In the genomic region with DNA sequence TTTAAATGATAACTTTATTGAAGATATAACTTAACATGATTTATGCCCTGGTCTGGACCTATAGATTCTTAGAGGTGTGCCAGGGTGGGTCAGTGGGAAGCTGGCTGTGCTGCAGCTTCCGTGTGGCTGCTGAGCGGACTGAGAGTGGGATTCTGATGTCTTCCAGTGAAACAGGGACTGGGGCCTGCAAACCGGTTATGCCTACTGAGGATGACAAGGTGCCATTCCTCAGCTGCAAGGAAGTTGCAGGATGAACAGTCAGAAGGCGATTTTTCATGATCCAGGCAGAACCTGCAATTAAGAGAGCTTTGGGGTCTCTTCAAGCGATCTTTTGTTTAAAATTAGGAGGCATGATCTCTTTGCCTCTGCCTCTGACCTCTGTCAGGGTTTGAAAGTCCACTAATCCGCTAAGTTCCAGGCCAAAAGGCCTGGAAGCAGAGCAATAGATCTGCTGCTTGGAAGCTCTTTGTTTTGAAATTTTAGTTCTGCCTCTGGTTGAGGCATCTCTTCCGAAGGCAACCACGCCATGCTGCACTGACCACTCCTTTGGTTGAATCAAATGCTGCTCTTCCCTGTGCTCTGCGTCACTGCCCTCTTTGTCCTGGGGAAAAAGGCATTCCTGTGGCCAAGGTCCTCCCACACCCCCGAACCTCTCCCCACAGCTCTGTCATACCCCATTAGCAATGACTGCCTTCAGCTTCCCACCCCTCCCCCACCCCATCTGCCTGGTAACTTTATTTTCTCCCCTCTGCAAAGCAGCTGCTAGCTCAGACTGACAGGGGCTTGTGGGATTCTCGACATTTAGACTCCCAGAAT, we compare ENCODE assay signal across 8 cellular contexts. TPM values are rescaled to one million over a fixed set of nuclear protein-coding genes. Genes with fewer than 3 reads are reported as not detected.
DNase-seq lines count a peak whose midpoint lies in the region; ATAC-seq lines count a peak whose summit lies in the region.

No MANE protein-coding gene starts in this region.

- no peak for ATAC-seq in activated naive CD8-positive, alpha-beta T cell treated with anti-CD3 and anti-CD28 coated beads, Interleukin-2, amount 10 ng/mL, durations not matched to agents 7 days and 5 days (ENCODE audit: low read depth)
- no peak for ATAC-seq in GM21619 (IDR thresholded peaks at IDR 0.05; ENCODE audit: unreplicated experiment)

- peaks cover 35 to 42% (median 37%) of the 10 kb centered on the region in 3 donors for H3K4me1 Mint-ChIP-seq in IgD-negative memory B cell
- H3K4me1 Mint-ChIP-seq in activated naive CD8-positive, alpha-beta T cell treated with anti-CD3 and anti-CD28 coated beads, Interleukin-2, amount 10 ng/mL, durations not matched to agents 7 days and 5 days: peaks cover 43% of the 10 kb centered on the region

- H3K36me3 Mint-ChIP-seq in IgD-negative memory B cell: peaks cover 4% of the 10 kb centered on the region
- peaks cover 5% of the 10 kb centered on the region for H3K36me3 Mint-ChIP-seq in activated naive CD8-positive, alpha-beta T cell treated with anti-CD3 and anti-CD28 coated beads, Interleukin-2, amount 10 ng/mL, durations not matched to agents 7 days and 5 days

- POLR2A ChIA-PET in activated naive CD8-positive, alpha-beta T cell treated with anti-CD3 and anti-CD28 coated beads, Interleukin-2, amount 10 ng/mL, durations not matched to agents 7 days and 5 days (lab: Charles Lee): interaction anchor here (1.0 to 3.9 kb wide), 5 partner anchors 9 to 59 kb away, joined by 3 to 21 read pairs (median 4); a partner anchor contains a TSS

- H3K4me3 Mint-ChIP-seq in IgD-negative memory B cell: peak overlapping the region in 3 of 4 donors; percentile 36 to 98 (median 97)
- H3K4me3 Mint-ChIP-seq in activated naive CD8-positive, alpha-beta T cell treated with anti-CD3 and anti-CD28 coated beads, Interleukin-2, amount 10 ng/mL, durations not matched to agents 7 days and 5 days: peak overlapping the region; percentile 36

- DNase-seq in COLO829 (ENCODE audit: low spot score): peak; percentile 35
- DNase-seq in activated naive CD8-positive, alpha-beta T cell treated with anti-CD3 and anti-CD28 coated beads, Interleukin-2, amount 10 ng/mL, durations not matched to agents 7 days and 5 days: no peak
- peak; percentile 99 for DNase-seq in myocyte (ENCODE audit: low read depth)
- no peak for DNase-seq in activated gamma-delta T cell (lab: John Stamatoyannopoulos, UW)
- no peak for DNase-seq in Kasumi-1 (lab: John Stamatoyannopoulos, UW)
- DNase-seq in NCI-H1092 (lab: John Stamatoyannopoulos, UW): no peak

- no peaks in the 10 kb centered on the region for H3K27me3 Mint-ChIP-seq in IgD-negative memory B cell
- H3K27me3 Mint-ChIP-seq in activated naive CD8-positive, alpha-beta T cell treated with anti-CD3 and anti-CD28 coated beads, Interleukin-2, amount 10 ng/mL, durations not matched to agents 7 days and 5 days: peaks cover 2% of the 10 kb centered on the region

- H3K9me3 Mint-ChIP-seq in IgD-negative memory B cell: no peaks in the 10 kb centered on the region
- H3K9me3 Mint-ChIP-seq in activated naive CD8-positive, alpha-beta T cell treated with anti-CD3 and anti-CD28 coated beads, Interleukin-2, amount 10 ng/mL, durations not matched to agents 7 days and 5 days: no peaks in the 10 kb centered on the region

- peak overlapping the region in 1 of 3 donors; percentile 69 for H3K27ac Mint-ChIP-seq in IgD-negative memory B cell
- H3K27ac Mint-ChIP-seq in activated naive CD8-positive, alpha-beta T cell treated with anti-CD3 and anti-CD28 coated beads, Interleukin-2, amount 10 ng/mL, durations not matched to agents 7 days and 5 days: peak overlapping the region; percentile 96

RNA-seq across cellular contexts. Expression of a gene that starts 2.0 kb away (rescaled TPM):
- polyA plus RNA-seq in IgD-negative memory B cell: 0.53 TPM
- 1 to 10 TPM; 1.1 to 2.0 TPM for total RNA-seq in activated naive CD8-positive, alpha-beta T cell treated with anti-CD3 and anti-CD28 coated beads, Interleukin-2, amount 10 ng/mL, durations not matched to agents 7 days and 5 days
- 13.8 and 19.4 TPM in 2 replicates for total RNA-seq in myocyte
- 11.9 TPM for polyA plus RNA-seq in myocyte (2012)

RNA-seq across cellular contexts. Expression of a gene that starts 2.1 kb away (rescaled TPM):
- 18.6 TPM for polyA plus RNA-seq in IgD-negative memory B cell
- 10 to 100 TPM; 28.2 to 29.4 TPM for total RNA-seq in activated naive CD8-positive, alpha-beta T cell treated with anti-CD3 and anti-CD28 coated beads, Interleukin-2, amount 10 ng/mL, durations not matched to agents 7 days and 5 days
- 12.3 and 13.7 TPM in 2 replicates for total RNA-seq in myocyte
- 11.1 TPM for polyA plus RNA-seq in myocyte (2012)

RNA-seq across cellular contexts. Expression of a gene that starts 25.5 kb away (rescaled TPM):
- polyA plus RNA-seq in IgD-negative memory B cell: 234 TPM
- total RNA-seq in activated naive CD8-positive, alpha-beta T cell treated with anti-CD3 and anti-CD28 coated beads, Interleukin-2, amount 10 ng/mL, durations not matched to agents 7 days and 5 days: 100 to 1,000 TPM; 268 to 273 TPM
- total RNA-seq in myocyte: 278 and 290 TPM in 2 replicates
- polyA plus RNA-seq in myocyte (2012): 111 TPM

Comparison
In these comparisons a context has a peak if more than half of its experiments do, and no peak if none do; other contexts are left out.
1. DNase-seq: peak in COLO829 (single experiment) and myocyte (single experiment); none in activated naive CD8-positive, alpha-beta T cell treated with anti-CD3 and anti-CD28 coated beads, Interleukin-2, amount 10 ng/mL, durations not matched to agents 7 days and 5 days (single experiment), activated gamma-delta T cell (single experiment), Kasumi-1 (0 of 2) and NCI-H1092 (single experiment).